Comparison of ENCODE assay signal across 16 cellular contexts in the genomic region with DNA sequence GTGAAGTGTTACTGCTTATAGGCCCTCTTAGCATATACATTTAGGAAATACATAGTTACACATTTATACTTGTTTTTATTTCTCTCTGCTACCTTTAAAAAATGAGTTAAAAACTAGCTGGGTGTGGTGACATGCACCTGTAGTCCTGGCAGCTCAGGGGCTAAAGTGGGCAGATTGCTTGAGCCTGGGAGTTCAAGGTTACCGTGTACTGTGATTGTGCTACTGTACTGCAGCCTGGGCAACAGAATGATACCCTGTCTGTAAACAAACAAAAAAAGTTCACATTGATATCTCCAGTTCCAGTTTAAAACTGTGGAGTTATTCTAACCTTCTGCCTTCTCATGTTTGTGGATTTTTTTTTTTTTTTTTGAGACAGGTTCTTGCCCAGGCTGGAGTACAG.
"Had no signal": no experiment of that assay in that cellular context is flagged by ENCODE, and none has a peak within 500 bp of the region (broad histone marks: within the 10 kb centered on the region; RNA-seq: fewer than 3 reads in every experiment).

No MANE protein-coding gene starts in this region.

- DNase-seq: activated CD4-positive, alpha-beta T cell treated with anti-CD3 and anti-CD28 coated beads for 48 hours; activated CD4-positive, CD25-positive, alpha-beta regulatory T cell; activated CD8-positive, alpha-beta T cell treated with anti-CD3 and anti-CD28 coated beads for 36 hours; activated gamma-delta T cell; effector CD8-positive, alpha-beta T cell; gastrocnemius medialis; head of caudate nucleus; immature natural killer cell; stimulated activated CD4-positive, alpha-beta T cell treated with anti-CD3 and anti-CD28 coated beads, Interleukin-2, amount 100 ng/mL, for 24 hours; stimulated activated naive CD4-positive, alpha-beta T cell treated with Interleukin-2 at 50 U/mL for 16 hours; thyroid gland had no signal

- ATAC-seq: activated CD8-positive, alpha-beta T cell treated with anti-CD3 and anti-CD28 coated beads for 36 hours; esophagus mucosa; gastrocnemius medialis; natural killer cell treated with Interleukin-12 subunit alpha and Interleukin-12 subunit beta and Interleukin-15 and Interleukin-18, amount 100 ng/mL, for 72 hours had no signal

- H3K27ac ChIP-seq: gastrocnemius medialis, parathyroid adenoma, thyroid gland had no signal

- H3K4me3 ChIP-seq: gastrocnemius medialis, lung, thyroid gland had no signal

- H3K9me3 ChIP-seq: gastrocnemius medialis, neutrophil, thyroid gland had no signal

- H3K27me3 ChIP-seq: gastrocnemius medialis, neutrophil, thyroid gland had no signal
